ENCODE assay signal across 8 cellular contexts in the genomic region with DNA sequence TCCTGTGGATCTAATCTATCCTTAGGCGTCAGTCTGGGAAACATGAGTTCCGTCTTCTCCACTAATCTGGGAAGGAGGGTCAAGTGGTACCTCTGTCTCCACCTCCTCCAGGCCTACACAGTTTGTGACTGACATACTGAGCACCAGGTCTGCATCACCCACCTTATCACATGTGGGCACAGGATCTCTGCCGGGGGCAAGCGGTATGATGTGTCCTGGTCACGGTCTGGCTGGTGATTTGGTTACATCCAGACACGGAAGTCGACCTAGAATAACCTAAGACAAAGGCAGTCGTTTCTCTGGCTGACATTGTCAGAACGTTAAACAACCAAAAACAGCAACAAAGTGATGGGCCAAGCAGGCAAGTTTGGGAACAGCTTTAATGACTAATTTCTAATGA.
"Had no signal": no experiment of that assay in that cellular context is flagged by ENCODE, and none has a peak within 500 bp of the region (broad histone marks: within the 10 kb centered on the region; RNA-seq: fewer than 3 reads in every experiment).

No MANE protein-coding gene starts in this region.

- H3K4me3 Mint-ChIP-seq: H9 had no signal

- H3K4me3 ChIP-seq: GM23248, K562 had no signal

- H3K9me3 Mint-ChIP-seq: H9 had no signal

- H2AFZ ChIP-seq: GM23248 had no signal

- DNase-seq: GM23248, GOT3, H9, HCEC 1CT, KG1 had no signal

- FAIRE-seq: H54, HepG2 had no signal

- H3K9ac ChIP-seq: GM23248 had no signal

- ATAC-seq: HepG2, K562 had no signal

- H3K27ac ChIP-seq: GM23248 had no signal

- H3K27ac Mint-ChIP-seq: H9 had no signal
